In genomic region chr9:115127191-115127817, GRCh38 we compare ENCODE assay signal across 15 cellular contexts. TPM values are rescaled to one million over a fixed set of nuclear protein-coding genes. Genes with fewer than 3 reads are reported as not detected.
DNase-seq lines count a peak whose midpoint lies in the region; ATAC-seq and TF ChIP-seq lines count a peak whose summit lies in the region.
"Had no signal": no experiment of that assay in that cellular context is flagged by ENCODE, and none has a peak within 500 bp of the region (broad histone marks: within the 10 kb centered on the region; RNA-seq: fewer than 3 reads in every experiment).

No MANE protein-coding gene starts in this region.

- TF ChIP-seq CTCF in esophagus squamous epithelium (IDR thresholded peaks at IDR 0.05) (no peak), osteoblast (IDR thresholded peaks at IDR 0.05; ENCODE audit: extremely low read depth, low read depth, low read length) (no peak)

- H3K36me3 ChIP-seq in esophagus squamous epithelium, result no peaks in the 10 kb centered on the region
- H3K36me3 ChIP-seq in osteoblast (ENCODE audit: insufficient read depth, low read length), result no peaks in the 10 kb centered on the region
- H3K36me3 ChIP-seq: HAP-1 had no signal

- H3K9me3 ChIP-seq in esophagus squamous epithelium, result peaks cover 0 to 4% (median 0%) of the 10 kb centered on the region in 3 donors
- H3K9me3 ChIP-seq in osteoblast (ENCODE audit: low read depth, low read length), result no peaks in the 10 kb centered on the region
- H3K9me3 ChIP-seq: HAP-1 had no signal

- H3K4me1 ChIP-seq in esophagus squamous epithelium (peaks cover 5 to 12% (median 10%) of the 10 kb centered on the region in 3 donors), osteoblast (ENCODE audit: insufficient read depth, low read length) (peaks cover 22% of the 10 kb centered on the region)
- H3K4me1 ChIP-seq: HAP-1 had no signal

- TF ChIP-seq POLR2A in esophagus squamous epithelium (IDR thresholded peaks at IDR 0.05), result no peak

- no peaks in the 10 kb centered on the region for H3K79me2 ChIP-seq in osteoblast (ENCODE audit: insufficient read depth, low read length)

- intact Hi-C loops in esophagus squamous epithelium (cut with DNase I), result no loop called here

- DNase-seq in EH (ENCODE audit: low read depth) (peak; percentile 52), OCI-M1 (lab: John Stamatoyannopoulos, UW) (peak; percentile 17), esophagus squamous epithelium (lab: John Stamatoyannopoulos, UW) (no peak), osteoblast (ENCODE audit: insufficient read length, low spot score, missing footprints) (peak; percentile 74), midbrain (lab: John Stamatoyannopoulos, UW) (no peak), H4 (ENCODE audit: low spot score) (no peak)
- DNase-seq: activated CD8-positive, alpha-beta T cell treated with anti-CD3 and anti-CD28 coated beads for 36 hours; CD4-positive, CD25-positive, alpha-beta regulatory T cell; glutamatergic neuron; naive B cell; NCI-H1436 treated with DMSO at 0.1 percent for 48 hours; SIG-M5 had no signal

- 28 to 32% methylated on average over 4 of the region's 4 CpGs for WGBS in esophagus squamous epithelium, 2 donors

- no peaks in the 10 kb centered on the region for H4K20me1 ChIP-seq in osteoblast (ENCODE audit: insufficient read depth, low read length)

- H3K4me2 ChIP-seq in osteoblast (ENCODE audit: insufficient read depth, low read length), result peak overlapping the region; percentile 18

- H3K4me3 ChIP-seq in esophagus squamous epithelium (no peak overlapping the region), osteoblast (ENCODE audit: insufficient read depth, low read length) (no peak overlapping the region)
- H3K4me3 ChIP-seq: HAP-1 had no signal

- H3K27me3 ChIP-seq in esophagus squamous epithelium (peaks cover 0 to 9% (median 0%) of the 10 kb centered on the region in 4 donors), osteoblast (ENCODE audit: insufficient read depth, low read length) (no peaks in the 10 kb centered on the region)

- ATAC-seq in HG03439 (IDR thresholded peaks at IDR 0.05; ENCODE audit: unreplicated experiment), result no peak
- no peak for ATAC-seq in HG02678 (IDR thresholded peaks at IDR 0.05; ENCODE audit: unreplicated experiment)
- ATAC-seq: activated CD8-positive, alpha-beta T cell treated with anti-CD3 and anti-CD28 coated beads for 36 hours had no signal

- H3K27ac ChIP-seq in esophagus squamous epithelium (peak overlapping the region in 3 of 4 donors; percentile 5 to 49 (median 48)), osteoblast (ENCODE audit: low read depth, low read length) (peak overlapping the region; percentile 26)

- peak overlapping the region; percentile 34 for H2AFZ ChIP-seq in osteoblast (ENCODE audit: low read length)

RNA-seq across cellular contexts. Expression of gene TNC, which starts 9.3 kb away (rescaled TPM):
- total RNA-seq in esophagus squamous epithelium, result 10 to 100 TPM in 3 of 4 donors, 1 to 10 TPM in 1; 8.5 to 75.1 (median 45.4) TPM
- total RNA-seq in osteoblast, result 611 and 664 TPM in 2 replicates
- 45.0 and 45.9 TPM in 2 replicates for total RNA-seq in H4 (2014; rRNA removed; shearing (Covaris generic))
- total RNA-seq: CD4-positive, CD25-positive, alpha-beta regulatory T cell had no signal

Comparison
In these comparisons a context has a peak if more than half of its experiments do, and no peak if none do; other contexts are left out.
1. DNase-seq: peak in EH (single experiment), OCI-M1 (single experiment) and osteoblast (single experiment); none in esophagus squamous epithelium (single experiment), midbrain (single experiment) and H4 (single experiment).